34 cellular contexts compared by ENCODE assay signal in the genomic region with DNA sequence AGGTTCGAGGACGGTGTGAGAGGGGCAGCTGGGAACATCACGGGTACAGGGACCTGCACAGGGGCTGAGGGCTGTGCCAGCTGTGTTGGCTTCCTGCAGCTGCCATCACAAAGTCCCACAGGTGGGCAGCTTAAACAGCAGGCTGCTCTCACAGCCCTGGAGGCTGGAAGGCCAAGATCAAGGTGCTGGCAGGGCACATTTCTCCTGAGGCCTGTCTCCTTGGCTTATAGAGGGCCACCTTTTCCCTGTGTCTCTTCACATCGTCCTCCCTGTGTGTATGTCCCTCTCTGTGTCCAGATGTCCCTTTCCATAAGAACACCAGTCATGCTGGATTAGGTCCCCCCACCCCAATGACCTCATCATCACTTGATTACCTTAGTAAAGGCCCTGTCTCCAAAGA.
"Had no signal": no experiment of that assay in that cellular context is flagged by ENCODE, and none has a peak within 500 bp of the region (broad histone marks: within the 10 kb centered on the region; RNA-seq: fewer than 3 reads in every experiment).

No MANE protein-coding gene starts in this region.

- H3K36me3 Mint-ChIP-seq: activated naive CD4-positive, alpha-beta T cell treated with anti-CD3 and anti-CD28 coated beads, Interleukin-2, amount 50 U/mL, for 24 hours; activated naive CD8-positive, alpha-beta T cell treated with anti-CD3 and anti-CD28 coated beads for 36 hours; brain had no signal

- H3K4me3 ChIP-seq: adrenal gland, ascending aorta, breast epithelium, cardiac muscle cell, colonic mucosa, esophagus muscularis mucosa, gastrocnemius medialis, heart left ventricle had no signal

- H3K27ac Mint-ChIP-seq: activated CD4-positive, alpha-beta T cell treated with anti-CD3 and anti-CD28 coated beads for 36 hours; activated CD8-positive, alpha-beta T cell treated with anti-CD3 and anti-CD28 coated beads for 36 hours; activated naive CD4-positive, alpha-beta T cell treated with anti-CD3 and anti-CD28 coated beads for 36 hours; activated naive CD4-positive, alpha-beta T cell treated with anti-CD3 and anti-CD28 coated beads, Interleukin-2, amount 50 U/mL, for 24 hours; activated naive CD8-positive, alpha-beta T cell treated with anti-CD3 and anti-CD28 coated beads for 36 hours; activated naive CD8-positive, alpha-beta T cell treated with anti-CD3 and anti-CD28 coated beads, Interleukin-2, amount 50 U/mL, for 24 hours; activated T-helper 2 cell treated with anti-CD3 and anti-CD28 coated beads, Interferon-gamma antibody, Interleukin-2, Interleukin-4, amounts not matched to agents 10 μg/mL and 5 μg/mL and 100 μg/mL, durations not matched to agents 14 hours and 24 hours and 36 hours; brain; endodermal cell; T-helper 17 cell; T-helper 2 cell treated with Interferon-gamma antibody and Interleukin-4, amounts not matched to agents 5 μg/mL and 100 μg/mL, for 36 hours had no signal

- H3K36me3 ChIP-seq: adrenal gland, ascending aorta, breast epithelium, cardiac muscle cell, colonic mucosa, esophagus muscularis mucosa, gastrocnemius medialis, heart left ventricle had no signal

- H3K27me3 Mint-ChIP-seq: activated CD8-positive, alpha-beta T cell treated with anti-CD3 and anti-CD28 coated beads for 36 hours; activated naive CD8-positive, alpha-beta T cell treated with anti-CD3 and anti-CD28 coated beads for 36 hours had no signal

- H3K27ac ChIP-seq: adrenal gland, ascending aorta, breast epithelium, cardiac muscle cell, colonic mucosa, esophagus muscularis mucosa, foreskin keratinocyte, gastrocnemius medialis, heart left ventricle had no signal

- H3K9me3 ChIP-seq: adrenal gland, ascending aorta, breast epithelium, colonic mucosa, esophagus muscularis mucosa, gastrocnemius medialis, heart left ventricle had no signal

- H3K4me3 Mint-ChIP-seq: activated CD4-positive, alpha-beta T cell treated with anti-CD3 and anti-CD28 coated beads for 36 hours; activated CD8-positive, alpha-beta T cell treated with anti-CD3 and anti-CD28 coated beads for 36 hours; activated naive CD4-positive, alpha-beta T cell treated with anti-CD3 and anti-CD28 coated beads for 36 hours; activated naive CD4-positive, alpha-beta T cell treated with anti-CD3 and anti-CD28 coated beads, Interleukin-2, amount 50 U/mL, for 24 hours; activated naive CD8-positive, alpha-beta T cell treated with anti-CD3 and anti-CD28 coated beads for 36 hours; activated naive CD8-positive, alpha-beta T cell treated with anti-CD3 and anti-CD28 coated beads, Interleukin-2, amount 50 U/mL, for 24 hours; activated T-cell treated with anti-CD3 and anti-CD28 coated beads, Interleukin-2, amount 50 U/mL, for 4 hours; brain; endodermal cell; T-helper 17 cell; T-helper 2 cell treated with Interferon-gamma antibody and Interleukin-4, amounts not matched to agents 5 μg/mL and 100 μg/mL, for 36 hours had no signal

- H3K4me1 Mint-ChIP-seq: activated naive CD8-positive, alpha-beta T cell treated with anti-CD3 and anti-CD28 coated beads for 36 hours; activated naive CD8-positive, alpha-beta T cell treated with anti-CD3 and anti-CD28 coated beads, Interleukin-2, amount 50 U/mL, for 24 hours had no signal

- DNase-seq: activated CD4-positive, alpha-beta T cell treated with anti-CD3 and anti-CD28 coated beads for 36 hours; activated CD4-positive, alpha-beta T cell treated with anti-CD3 and anti-CD28 coated beads, Interleukin-2, amount 50 U/mL, for 1 hour; activated CD4-positive, alpha-beta T cell treated with anti-CD3 and anti-CD28 coated beads, Interleukin-2, amount 50 U/mL, for 48 hours; activated CD4-positive, CD25-positive, alpha-beta regulatory T cell; activated CD4-positive, CD25-positive, alpha-beta regulatory T cell treated with anti-CD3 and anti-CD28 coated beads, Interleukin-2, amount 50 U/mL, for 72 hours; activated CD8-positive, alpha-beta memory T cell treated with anti-CD3 and anti-CD28 coated beads for 24 hours; activated CD8-positive, alpha-beta T cell treated with anti-CD3 and anti-CD28 coated beads for 36 hours; activated effector memory CD4-positive, alpha-beta T cell treated with anti-CD3 and anti-CD28 coated beads, Interleukin-2, amount 50 U/mL, for 16 hours; activated naive CD4-positive, alpha-beta T cell treated with anti-CD3 and anti-CD28 coated beads for 36 hours; activated naive CD8-positive, alpha-beta T cell treated with anti-CD3 and anti-CD28 coated beads for 36 hours; activated naive CD8-positive, alpha-beta T cell treated with anti-CD3 and anti-CD28 coated beads, Interleukin-2, amount 50 U/mL, for 24 hours; activated T-cell treated with anti-CD3 and anti-CD28 coated beads, Interleukin-2, amount 50 U/mL, for 4 hours; central memory CD4-positive, alpha-beta T cell; cerebellar nuclear complex; colonic mucosa; effector memory CD4-positive, alpha-beta T cell; endodermal cell; erythroblast; foreskin keratinocyte; gastrocnemius medialis; glutamatergic neuron; heart left ventricle; T-helper 1 cell; T-helper 17 cell; T1000 had no signal

- H3K9me3 Mint-ChIP-seq: activated CD8-positive, alpha-beta T cell treated with anti-CD3 and anti-CD28 coated beads for 36 hours; activated naive CD4-positive, alpha-beta T cell treated with anti-CD3 and anti-CD28 coated beads for 36 hours; activated naive CD4-positive, alpha-beta T cell treated with anti-CD3 and anti-CD28 coated beads, Interleukin-2, amount 50 U/mL, for 24 hours; activated naive CD8-positive, alpha-beta T cell treated with anti-CD3 and anti-CD28 coated beads for 36 hours; activated naive CD8-positive, alpha-beta T cell treated with anti-CD3 and anti-CD28 coated beads, Interleukin-2, amount 50 U/mL, for 24 hours; activated T-cell treated with anti-CD3 and anti-CD28 coated beads, Interleukin-2, amount 50 U/mL, for 4 hours; activated T-helper 2 cell treated with anti-CD3 and anti-CD28 coated beads, Interferon-gamma antibody, Interleukin-2, Interleukin-4, amounts not matched to agents 10 μg/mL and 5 μg/mL and 100 μg/mL, durations not matched to agents 14 hours and 24 hours and 36 hours; T-helper 2 cell treated with Interferon-gamma antibody and Interleukin-4, amounts not matched to agents 5 μg/mL and 100 μg/mL, for 36 hours had no signal

- ATAC-seq: activated CD4-positive, alpha-beta T cell treated with anti-CD3 and anti-CD28 coated beads for 36 hours; activated CD8-positive, alpha-beta T cell treated with anti-CD3 and anti-CD28 coated beads for 36 hours; activated naive CD8-positive, alpha-beta T cell treated with anti-CD3 and anti-CD28 coated beads, Interleukin-2, amount 50 U/mL, for 24 hours; activated T-cell treated with anti-CD3 and anti-CD28 coated beads, Interleukin-2, amount 50 U/mL, for 4 hours; foreskin keratinocyte; gastrocnemius medialis; heart left ventricle; T-helper 17 cell had no signal

- H3K27me3 ChIP-seq: ascending aorta, cardiac muscle cell, colonic mucosa, gastrocnemius medialis had no signal

- H3K4me1 ChIP-seq: adrenal gland, breast epithelium, colonic mucosa, foreskin keratinocyte, heart left ventricle had no signal
